ENCODE assay signal across 10 cellular contexts in genomic region chr11:129373489-129373953, GRCh38.
DNase-seq lines count a peak whose midpoint lies in the region; ATAC-seq and TF ChIP-seq lines count a peak whose summit lies in the region.
"Had no signal": no experiment of that assay in that cellular context is flagged by ENCODE, and none has a peak within 500 bp of the region (broad histone marks: within the 10 kb centered on the region; RNA-seq: fewer than 3 reads in every experiment).

No MANE protein-coding gene starts in this region.

- no peak overlapping the region for H3K27ac ChIP-seq in parathyroid adenoma
- H3K27ac ChIP-seq: epithelial cell of prostate had no signal

- H3K9me3 ChIP-seq in NT2/D1 (ENCODE audit: insufficient read depth, low read length) (no peaks in the 10 kb centered on the region), parathyroid adenoma (ENCODE audit: control insufficient read depth, low read length) (no peaks in the 10 kb centered on the region)

- DNase-seq in DMS53 (lab: John Stamatoyannopoulos, UW) (peak; percentile 53), NT2/D1 (ENCODE audit: low read depth, low spot score) (no peak), fibroblast of peridontal ligament (ENCODE audit: extremely low read depth) (peak; percentile 9), 8988T (no peak), NCI-H187 (lab: John Stamatoyannopoulos, UW) (no peak)
- DNase-seq: NCI-H1417 had no signal

- ATAC-seq in HG02885 (IDR thresholded peaks at IDR 0.05; ENCODE audit: poor library complexity, unreplicated experiment) = no peak
- ATAC-seq in GM19035 (IDR thresholded peaks at IDR 0.05; ENCODE audit: unreplicated experiment) = no peak

- H2AFZ ChIP-seq in parathyroid adenoma = no peak overlapping the region

- no peaks in the 10 kb centered on the region for H3K4me1 ChIP-seq in NT2/D1 (ENCODE audit: insufficient read depth, insufficient read length)
- H3K4me1 ChIP-seq in parathyroid adenoma = no peaks in the 10 kb centered on the region

- no peaks in the 10 kb centered on the region for H3K36me3 ChIP-seq in NT2/D1 (ENCODE audit: insufficient read depth, insufficient read length, low read length)
- no peaks in the 10 kb centered on the region for H3K36me3 ChIP-seq in parathyroid adenoma (ENCODE audit: control insufficient read depth, insufficient read depth, low read length)

- H3K27me3 ChIP-seq in NT2/D1 (ENCODE audit: insufficient read depth, insufficient read length) (peaks cover 86% of the 10 kb centered on the region), parathyroid adenoma (ENCODE audit: control insufficient read depth, insufficient read depth, low read length) (no peaks in the 10 kb centered on the region)

- TF ChIP-seq CTCF in parathyroid adenoma (IDR thresholded peaks at IDR 0.05) = no peak

- H3K4me2 ChIP-seq in parathyroid adenoma (ENCODE audit: low read length) = peak overlapping the region; percentile 57

- no peaks in the 10 kb centered on the region for H3K79me2 ChIP-seq in parathyroid adenoma

- peak overlapping the region; percentile 64 for H3K9ac ChIP-seq in NT2/D1 (ENCODE audit: insufficient read length, low read depth)
- H3K9ac ChIP-seq in parathyroid adenoma = no peak overlapping the region

- H3K4me3 ChIP-seq in NT2/D1 (ENCODE audit: insufficient read length, low read depth) (peak overlapping the region; percentile 56), parathyroid adenoma (ENCODE audit: low read depth, low read length) (no peak overlapping the region)

Comparison
In these comparisons a context has a peak if more than half of its experiments do, and no peak if none do; other contexts are left out.
1. DNase-seq: peak in DMS53 (single experiment) and fibroblast of peridontal ligament (single experiment); none in NT2/D1 (single experiment), 8988T (single experiment) and NCI-H187 (0 of 2).